ENCODE assay signal across 35 cellular contexts in the genomic region with DNA sequence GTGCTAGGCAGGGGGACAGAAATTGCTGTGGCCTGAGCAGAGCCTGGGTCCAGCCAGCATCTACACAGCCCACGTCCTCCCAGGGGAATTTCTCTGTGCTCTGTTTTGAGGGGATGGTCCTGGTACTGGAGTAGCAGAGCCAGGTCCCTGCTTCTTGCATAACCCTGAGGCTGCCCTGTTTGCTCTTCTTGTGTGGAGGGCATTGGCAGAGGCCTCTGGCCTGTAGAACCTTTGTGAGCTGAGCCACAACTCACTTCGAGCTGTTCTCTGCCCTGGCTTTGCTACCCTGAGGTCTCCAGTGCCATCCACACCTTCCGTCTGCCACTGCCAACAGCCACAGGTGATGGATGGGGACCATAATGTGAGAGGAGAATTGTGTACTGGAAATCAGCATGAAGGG.
"Had no signal": no experiment of that assay in that cellular context is flagged by ENCODE, and none has a peak within 500 bp of the region (broad histone marks: within the 10 kb centered on the region; RNA-seq: fewer than 3 reads in every experiment).

No MANE protein-coding gene starts in this region.

- H3K9me3 ChIP-seq: MG63 had no signal

- H3K27ac ChIP-seq: KMS-11 had no signal

- DNase-seq: Karpas-422, Kasumi-1, MG63, MM.1S, MV-4-11, NCI-H1048, NCI-H1092, NCI-H1092 treated with DMSO at 0.1 percent for 48 hours, NCI-H1105, NCI-H1105 treated with DMSO at 0.1 percent for 48 hours, NCI-H1417, NCI-H1417 treated with DMSO at 0.1 percent for 48 hours, NCI-H1436, NCI-H1436 treated with DMSO at 0.1 percent for 48 hours, NCI-H146, NCI-H1694, NCI-H1694 treated with DMSO at 0.1 percent for 48 hours, NCI-H187, NCI-H187 treated with DMSO at 0.1 percent for 48 hours, NCI-H1930, NCI-H2029, NCI-H2029 treated with DMSO at 0.1 percent for 48 hours, NCI-H2081, NCI-H2081 treated with DMSO at 0.1 percent for 48 hours, NCI-H2107, NCI-H2171, NCI-H2171 treated with DMSO at 0.1 percent for 48 hours, NCI-H2227 treated with DMSO at 0.1 percent for 48 hours, NCI-H226, NCI-H345, NCI-H446, NCI-H446 treated with DMSO at 0.1 percent for 48 hours, NCI-H510A, NCI-H510A treated with DMSO at 0.1 percent for 48 hours had no signal

- H3K27me3 ChIP-seq: MG63 had no signal

- H3K4me3 ChIP-seq: MG63 had no signal

- H3K36me3 ChIP-seq: MG63 had no signal
